Comparison of ENCODE assay signal across 13 cellular contexts in the genomic region with DNA sequence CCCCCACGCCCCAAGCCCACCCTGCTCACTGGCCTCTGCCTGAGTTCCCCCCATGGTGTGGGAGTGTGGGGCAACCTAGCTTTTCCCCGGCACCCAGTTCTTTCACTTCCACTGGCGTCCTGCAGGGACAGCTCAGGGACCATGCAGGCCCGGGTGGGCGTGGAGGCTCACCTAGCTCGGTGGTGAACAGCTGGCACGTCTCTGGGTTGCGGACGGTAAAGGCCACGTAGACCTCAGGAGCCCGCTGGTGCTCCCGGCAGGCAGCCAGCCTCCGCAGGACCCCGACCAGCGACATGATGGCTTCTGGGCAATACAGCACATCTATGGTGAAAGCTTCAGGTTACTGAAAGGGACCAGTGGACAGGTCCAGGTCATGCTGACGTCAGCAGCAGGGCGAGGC. TPM values are rescaled to one million over a fixed set of nuclear protein-coding genes. Genes with fewer than 3 reads are reported as not detected.
"Had no signal": no experiment of that assay in that cellular context is flagged by ENCODE, and none has a peak within 500 bp of the region (broad histone marks: within the 10 kb centered on the region; RNA-seq: fewer than 3 reads in every experiment).

No MANE protein-coding gene starts in this region.

RNA-seq across cellular contexts. Expression of gene C16orf89, which starts 23.2 kb away (rescaled TPM):
- total RNA-seq: activated B cell treated with CpG ODN at 0.5 μM for 24 hours; activated CD4-positive, alpha-beta memory T cell treated with anti-CD3 and anti-CD28 coated beads for 36 hours; activated CD4-positive, alpha-beta memory T cell treated with anti-CD3 and anti-CD28 coated beads, Interleukin-2, amount 10 ng/mL, durations not matched to agents 7 days and 5 days; activated CD4-positive, alpha-beta T cell treated with anti-CD3 and anti-CD28 coated beads for 36 hours; activated CD4-positive, alpha-beta T cell treated with anti-CD3 and anti-CD28 coated beads, Interleukin-2, amount 10 ng/mL, durations not matched to agents 24 days and 14 days; activated CD4-positive, alpha-beta T cell treated with anti-CD3 and anti-CD28 coated beads, Interleukin-2, amount 10 ng/mL, durations not matched to agents 7 days and 5 days; activated CD8-positive, alpha-beta memory T cell treated with anti-CD3 and anti-CD28 coated beads for 36 hours; activated CD8-positive, alpha-beta memory T cell treated with anti-CD3 and anti-CD28 coated beads, Interleukin-2, amount 10 ng/mL, durations not matched to agents 7 days and 5 days; activated CD8-positive, alpha-beta T cell treated with anti-CD3 and anti-CD28 coated beads for 36 hours; activated CD8-positive, alpha-beta T cell treated with anti-CD3 and anti-CD28 coated beads, Interleukin-2, amount 10 ng/mL, durations not matched to agents 7 days and 5 days; T-helper 1 cell treated with Interleukin-12 subunit alpha and Interleukin-12 subunit beta and Interleukin-4 antibody, amounts not matched to agents 30 ng/mL and 1 ng/mL, for 36 hours; T-helper 17 cell; T-helper 2 cell treated with Interferon-gamma antibody and Interleukin-4, amounts not matched to agents 100 ng/mL and 5 ng/mL, for 36 hours had no signal
